1 cellular context compared by ENCODE assay signal in the genomic region with DNA sequence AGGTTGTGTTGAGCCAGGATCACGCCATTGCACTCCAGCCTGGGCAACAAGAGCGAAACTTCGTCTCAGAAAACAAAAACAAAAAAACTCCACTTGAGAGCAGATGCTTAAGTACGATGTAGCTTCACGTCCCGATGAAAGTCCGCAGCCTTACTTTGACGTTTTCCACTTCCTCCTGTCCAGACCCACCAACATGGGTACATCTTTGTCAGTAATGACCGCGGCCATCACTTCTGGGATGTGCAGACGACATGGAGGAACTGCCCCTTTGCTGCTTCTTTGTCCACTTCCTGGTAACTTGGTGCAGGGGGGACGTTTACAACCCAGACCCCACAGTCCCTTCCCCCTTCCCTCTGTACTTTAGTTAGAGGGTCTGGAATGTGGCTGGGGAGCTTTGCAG.
TF ChIP-seq lines count a peak whose summit lies in the region.

No MANE protein-coding gene starts in this region.

TF ChIP-seq in GM23338, 12 proteins besides CTCF, POLR2A, EP300 and RAD21 (continued from another document):
- TF ChIP-seq, protein P1, sequence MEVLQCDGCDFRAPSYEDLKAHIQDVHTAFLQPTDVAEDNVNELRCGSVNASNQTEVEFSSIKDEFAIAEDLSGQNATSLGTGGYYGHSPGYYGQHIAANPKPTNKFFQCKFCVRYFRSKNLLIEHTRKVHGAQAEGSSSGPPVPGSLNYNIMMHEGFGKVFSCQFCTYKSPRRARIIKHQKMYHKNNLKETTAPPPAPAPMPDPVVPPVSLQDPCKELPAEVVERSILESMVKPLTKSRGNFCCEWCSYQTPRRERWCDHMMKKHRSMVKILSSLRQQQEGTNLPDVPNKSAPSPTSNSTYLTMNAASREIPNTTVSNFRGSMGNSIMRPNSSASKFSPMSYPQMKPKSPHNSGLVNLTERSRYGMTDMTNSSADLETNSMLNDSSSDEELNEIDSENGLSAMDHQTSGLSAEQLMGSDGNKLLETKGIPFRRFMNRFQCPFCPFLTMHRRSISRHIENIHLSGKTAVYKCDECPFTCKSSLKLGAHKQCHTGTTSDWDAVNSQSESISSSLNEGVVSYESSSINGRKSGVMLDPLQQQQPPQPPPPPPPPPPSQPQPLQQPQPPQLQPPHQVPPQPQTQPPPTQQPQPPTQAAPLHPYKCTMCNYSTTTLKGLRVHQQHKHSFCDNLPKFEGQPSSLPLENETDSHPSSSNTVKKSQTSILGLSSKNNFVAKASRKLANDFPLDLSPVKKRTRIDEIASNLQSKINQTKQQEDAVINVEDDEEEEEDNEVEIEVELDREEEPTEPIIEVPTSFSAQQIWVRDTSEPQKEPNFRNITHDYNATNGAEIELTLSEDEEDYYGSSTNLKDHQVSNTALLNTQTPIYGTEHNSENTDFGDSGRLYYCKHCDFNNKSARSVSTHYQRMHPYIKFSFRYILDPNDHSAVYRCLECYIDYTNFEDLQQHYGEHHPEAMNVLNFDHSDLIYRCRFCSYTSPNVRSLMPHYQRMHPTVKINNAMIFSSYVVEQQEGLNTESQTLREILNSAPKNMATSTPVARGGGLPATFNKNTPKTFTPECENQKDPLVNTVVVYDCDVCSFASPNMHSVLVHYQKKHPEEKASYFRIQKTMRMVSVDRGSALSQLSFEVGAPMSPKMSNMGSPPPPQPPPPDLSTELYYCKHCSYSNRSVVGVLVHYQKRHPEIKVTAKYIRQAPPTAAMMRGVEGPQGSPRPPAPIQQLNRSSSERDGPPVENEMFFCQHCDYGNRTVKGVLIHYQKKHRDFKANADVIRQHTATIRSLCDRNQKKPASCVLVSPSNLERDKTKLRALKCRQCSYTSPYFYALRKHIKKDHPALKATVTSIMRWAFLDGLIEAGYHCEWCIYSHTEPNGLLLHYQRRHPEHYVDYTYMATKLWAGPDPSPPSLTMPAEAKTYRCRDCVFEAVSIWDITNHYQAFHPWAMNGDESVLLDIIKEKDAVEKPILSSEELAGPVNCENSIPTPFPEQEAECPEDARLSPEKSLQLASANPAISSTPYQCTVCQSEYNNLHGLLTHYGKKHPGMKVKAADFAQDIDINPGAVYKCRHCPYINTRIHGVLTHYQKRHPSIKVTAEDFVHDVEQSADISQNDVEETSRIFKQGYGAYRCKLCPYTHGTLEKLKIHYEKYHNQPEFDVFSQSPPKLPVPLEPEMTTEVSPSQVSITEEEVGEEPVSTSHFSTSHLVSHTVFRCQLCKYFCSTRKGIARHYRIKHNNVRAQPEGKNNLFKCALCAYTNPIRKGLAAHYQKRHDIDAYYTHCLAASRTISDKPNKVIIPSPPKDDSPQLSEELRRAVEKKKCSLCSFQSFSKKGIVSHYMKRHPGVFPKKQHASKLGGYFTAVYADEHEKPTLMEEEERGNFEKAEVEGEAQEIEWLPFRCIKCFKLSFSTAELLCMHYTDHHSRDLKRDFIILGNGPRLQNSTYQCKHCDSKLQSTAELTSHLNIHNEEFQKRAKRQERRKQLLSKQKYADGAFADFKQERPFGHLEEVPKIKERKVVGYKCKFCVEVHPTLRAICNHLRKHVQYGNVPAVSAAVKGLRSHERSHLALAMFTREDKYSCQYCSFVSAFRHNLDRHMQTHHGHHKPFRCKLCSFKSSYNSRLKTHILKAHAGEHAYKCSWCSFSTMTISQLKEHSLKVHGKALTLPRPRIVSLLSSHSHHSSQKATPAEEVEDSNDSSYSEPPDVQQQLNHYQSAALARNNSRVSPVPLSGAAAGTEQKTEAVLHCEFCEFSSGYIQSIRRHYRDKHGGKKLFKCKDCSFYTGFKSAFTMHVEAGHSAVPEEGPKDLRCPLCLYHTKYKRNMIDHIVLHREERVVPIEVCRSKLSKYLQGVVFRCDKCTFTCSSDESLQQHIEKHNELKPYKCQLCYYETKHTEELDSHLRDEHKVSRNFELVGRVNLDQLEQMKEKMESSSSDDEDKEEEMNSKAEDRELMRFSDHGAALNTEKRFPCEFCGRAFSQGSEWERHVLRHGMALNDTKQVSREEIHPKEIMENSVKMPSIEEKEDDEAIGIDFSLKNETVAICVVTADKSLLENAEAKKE (CRISPR knock-in tag; IDR thresholded peaks at IDR 0.05): no peak
- TF ChIP-seq ZNF114 (CRISPR knock-in tag; IDR thresholded peaks at IDR 0.05): no peak
- no peak for TF ChIP-seq NANOG (IDR thresholded peaks at IDR 0.05; ENCODE audit: borderline replicate concordance)
- no peak for TF ChIP-seq STAT1 (IDR thresholded peaks at IDR 0.05; ENCODE audit: unreplicated experiment)
- TF ChIP-seq, protein P2, sequence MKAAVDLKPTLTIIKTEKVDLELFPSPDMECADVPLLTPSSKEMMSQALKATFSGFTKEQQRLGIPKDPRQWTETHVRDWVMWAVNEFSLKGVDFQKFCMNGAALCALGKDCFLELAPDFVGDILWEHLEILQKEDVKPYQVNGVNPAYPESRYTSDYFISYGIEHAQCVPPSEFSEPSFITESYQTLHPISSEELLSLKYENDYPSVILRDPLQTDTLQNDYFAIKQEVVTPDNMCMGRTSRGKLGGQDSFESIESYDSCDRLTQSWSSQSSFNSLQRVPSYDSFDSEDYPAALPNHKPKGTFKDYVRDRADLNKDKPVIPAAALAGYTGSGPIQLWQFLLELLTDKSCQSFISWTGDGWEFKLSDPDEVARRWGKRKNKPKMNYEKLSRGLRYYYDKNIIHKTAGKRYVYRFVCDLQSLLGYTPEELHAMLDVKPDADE (IDR thresholded peaks at IDR 0.05): no peak
- TF ChIP-seq CREB1 (CRISPR knock-in tag; IDR thresholded peaks at IDR 0.05; ENCODE audit: low read depth): no peak
- no peak for TF ChIP-seq POLR2AphosphoS5 (IDR thresholded peaks at IDR 0.05; ENCODE audit: low read depth)
- no peak for TF ChIP-seq EZH2phosphoT487 (IDR thresholded peaks at IDR 0.05; ENCODE audit: unreplicated experiment)
- TF ChIP-seq JUNB (IDR thresholded peaks at IDR 0.05; ENCODE audit: unreplicated experiment): no peak
